ENCODE assay signal across 1 cellular context in genomic region chr6:136955123-136955522, GRCh38.
TF ChIP-seq lines count a peak whose summit lies in the region.

No MANE protein-coding gene starts in this region.

TF ChIP-seq in WTC11, 78 proteins besides CTCF, POLR2A, EP300 and RAD21 (continued from another document):
- TF ChIP-seq E2F1 (CRISPR knock-in tag; IDR thresholded peaks at IDR 0.05), result no peak
- TF ChIP-seq HMGA2 (CRISPR knock-in tag; IDR thresholded peaks at IDR 0.05), result no peak
- TF ChIP-seq USF1 (CRISPR knock-in tag; IDR thresholded peaks at IDR 0.05), result no peak
- TF ChIP-seq ZNF138 (CRISPR knock-in tag; conservative IDR thresholded peaks at IDR 0.05), result no peak
- TF ChIP-seq ZNF512 (CRISPR knock-in tag; IDR thresholded peaks at IDR 0.05; ENCODE audit: borderline replicate concordance), result no peak
- TF ChIP-seq TEAD4 (CRISPR knock-in tag; IDR thresholded peaks at IDR 0.05), result no peak
- TF ChIP-seq CREB1 (CRISPR knock-in tag; IDR thresholded peaks at IDR 0.05), result no peak
